Comparison of ENCODE assay signal across 6 cellular contexts in genomic region chr19:43058440-43058839, GRCh38. TPM values are rescaled to one million over a fixed set of nuclear protein-coding genes. Genes with fewer than 3 reads are reported as not detected.
"Had no signal": no experiment of that assay in that cellular context is flagged by ENCODE, and none has a peak within 500 bp of the region (broad histone marks: within the 10 kb centered on the region; RNA-seq: fewer than 3 reads in every experiment).

No MANE protein-coding gene starts in this region.

RNA-seq across cellular contexts. Expression of gene PSG2, which starts 24.1 kb away (rescaled TPM):
- total RNA-seq: LHCN-M2, NCI-H460, Right ventricle myocardium superior, RPMI7951, SJSA1, T-cell had no signal

RNA-seq across cellular contexts. Expression of gene PSG11, which starts 32.2 kb away (rescaled TPM):
- total RNA-seq: LHCN-M2, NCI-H460, Right ventricle myocardium superior, RPMI7951, SJSA1, T-cell had no signal
